ENCODE assay signal across 8 cellular contexts in genomic region chr3:66998075-66998898, GRCh38. TPM values are rescaled to one million over a fixed set of nuclear protein-coding genes. Genes with fewer than 3 reads are reported as not detected.
DNase-seq lines count a peak whose midpoint lies in the region; ATAC-seq and TF ChIP-seq lines count a peak whose summit lies in the region.

A gene with protein sequence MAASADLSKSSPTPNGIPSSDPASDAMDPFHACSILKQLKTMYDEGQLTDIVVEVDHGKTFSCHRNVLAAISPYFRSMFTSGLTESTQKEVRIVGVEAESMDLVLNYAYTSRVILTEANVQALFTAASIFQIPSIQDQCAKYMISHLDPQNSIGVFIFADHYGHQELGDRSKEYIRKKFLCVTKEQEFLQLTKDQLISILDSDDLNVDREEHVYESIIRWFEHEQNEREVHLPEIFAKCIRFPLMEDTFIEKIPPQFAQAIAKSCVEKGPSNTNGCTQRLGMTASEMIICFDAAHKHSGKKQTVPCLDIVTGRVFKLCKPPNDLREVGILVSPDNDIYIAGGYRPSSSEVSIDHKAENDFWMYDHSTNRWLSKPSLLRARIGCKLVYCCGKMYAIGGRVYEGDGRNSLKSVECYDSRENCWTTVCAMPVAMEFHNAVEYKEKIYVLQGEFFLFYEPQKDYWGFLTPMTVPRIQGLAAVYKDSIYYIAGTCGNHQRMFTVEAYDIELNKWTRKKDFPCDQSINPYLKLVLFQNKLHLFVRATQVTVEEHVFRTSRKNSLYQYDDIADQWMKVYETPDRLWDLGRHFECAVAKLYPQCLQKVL (plus strand): TSS chr3:66998307. CDS start chr3:66998356, 49 bp downstream.

- peaks cover 33% of the 10 kb centered on the region for H3K36me3 Mint-ChIP-seq in activated T-cell treated with anti-CD3 and anti-CD28 coated beads, Interleukin-2, amount 50 U/mL, for 24 hours (ENCODE audit: low read depth)

- H3K27ac ChIP-seq in Panc1 (ENCODE audit: low read length): no peak within 1 kb of the TSS

- ATAC-seq in GM21723 (IDR thresholded peaks at IDR 0.05; ENCODE audit: unreplicated experiment) (peak; percentile 94), Panc1 (peak; percentile 99)

- no peaks in the 10 kb centered on the region for H3K9me3 ChIP-seq in Panc1 (ENCODE audit: control insufficient read depth, insufficient read depth, low read depth, low read length)

- H3K4me1 Mint-ChIP-seq in activated T-cell treated with anti-CD3 and anti-CD28 coated beads, Interleukin-2, amount 50 U/mL, for 24 hours (ENCODE audit: low read depth): peaks cover 37% of the 10 kb centered on the region

- no peaks in the 10 kb centered on the region; the same call in none of the 2 replicates for H3K36me3 ChIP-seq in Panc1 (ENCODE audit: control insufficient read depth, insufficient read depth, low read length)

- H3K27me3 ChIP-seq in Panc1 (ENCODE audit: control insufficient read depth, insufficient read depth, low read length): no peaks in the 10 kb centered on the region

- in situ Hi-C loops in Panc1 (cut with HindIII; ENCODE audit: low pct_unique_long_range_greater_than_20kb, low sequenced_read_pairs): no loop called here

- no TSS peak for BruUV-seq in Panc1 (replicated peaks; lab: Mats Ljungman, UMichigan)

- peaks cover 24% of the 10 kb centered on the region for H3K27me3 Mint-ChIP-seq in activated T-cell treated with anti-CD3 and anti-CD28 coated beads, Interleukin-2, amount 50 U/mL, for 24 hours

- no peaks in the 10 kb centered on the region for H3K9me3 Mint-ChIP-seq in activated T-cell treated with anti-CD3 and anti-CD28 coated beads, Interleukin-2, amount 50 U/mL, for 24 hours

- peak; percentile 76 for TF ChIP-seq POLR2A in erythroblast (IDR thresholded peaks at IDR 0.05; ENCODE audit: low read length)

- peak within 1 kb of the TSS; percentile 64 to 78 for H3K4me3 ChIP-seq in Panc1 (ENCODE audit: low read depth in 2 of 2, low read length in 2 of 2)

- H3K4me1 ChIP-seq in Panc1 (ENCODE audit: control insufficient read depth, insufficient read depth, low read length): 0 out of 2 replicates have a peak, but pooled peaks cover 2% of the 10 kb centered on the region

- DNase-seq in DMS53 treated with DMSO at 0.1 percent for 48 hours (lab: John Stamatoyannopoulos, UW; ENCODE audit: unreplicated experiment): peak; percentile 71
- peak; percentile 88 for DNase-seq in KG1 (lab: John Stamatoyannopoulos, UW)
- peak; percentile 95 for DNase-seq in Panc1 (ENCODE audit: low read depth, low spot score)
- DNase-seq in activated T-cell treated with anti-CD3 and anti-CD28 coated beads, Interleukin-2, amount 50 U/mL, for 24 hours: peak; percentile 95
- DNase-seq in erythroblast (lab: John Stamatoyannopoulos, UW): peak; percentile 99
- peak; percentile 99 for DNase-seq in mucosa of gallbladder (ENCODE audit: low spot score)
- DNase-seq in stimulated activated CD8-positive, alpha-beta memory T cell treated with anti-CD3 and anti-CD28 coated beads, Interleukin-4, amount 100 ng/mL, for 24 hours (ENCODE audit: low read depth): peak; percentile 92

- H3K4me3 Mint-ChIP-seq in activated T-cell treated with anti-CD3 and anti-CD28 coated beads, Interleukin-2, amount 50 U/mL, for 24 hours: peak within 1 kb of the TSS; percentile 89

- intact Hi-C loops in Panc1 (cut with micrococcal nuclease; ENCODE audit: unreplicated experiment): no loop called here

- POLR2A ChIA-PET in Panc1 (lab: Charles Lee): no interaction called here

- CTCF ChIA-PET in Panc1 (lab: Charles Lee): interaction anchor here (0.6 to 1.0 kb wide), 3 partner anchors 26 to 1963 kb away, joined by 3 to 11 read pairs (median 3); no protein-coding TSS in a partner anchor

- H3K27ac Mint-ChIP-seq in activated T-cell treated with anti-CD3 and anti-CD28 coated beads, Interleukin-2, amount 50 U/mL, for 24 hours: peak within 1 kb of the TSS; percentile 94

- no peak for TF ChIP-seq CTCF in Panc1 (IDR thresholded peaks at IDR 0.05)

RNA-seq across cellular contexts. Expression of the gene that starts here (rescaled TPM):
- 0.98 TPM for total RNA-seq in Panc1 (2021; ENCODE audit: unreplicated experiment)
- 0.40 TPM for polyA plus RNA-seq in Panc1 (2012; ENCODE audit: insufficient read length)
- total RNA-seq in mucosa of gallbladder: 3.7 TPM

Comparison
In these comparisons a context has a peak if more than half of its experiments do, and no peak if none do; other contexts are left out.
1. Peak in DNase-seq, ATAC-seq and H3K4me3 ChIP-seq in Panc1; RNA of the gene not detected or under 1 TPM.